ENCODE assay signal across 1 cellular context in the genomic region with DNA sequence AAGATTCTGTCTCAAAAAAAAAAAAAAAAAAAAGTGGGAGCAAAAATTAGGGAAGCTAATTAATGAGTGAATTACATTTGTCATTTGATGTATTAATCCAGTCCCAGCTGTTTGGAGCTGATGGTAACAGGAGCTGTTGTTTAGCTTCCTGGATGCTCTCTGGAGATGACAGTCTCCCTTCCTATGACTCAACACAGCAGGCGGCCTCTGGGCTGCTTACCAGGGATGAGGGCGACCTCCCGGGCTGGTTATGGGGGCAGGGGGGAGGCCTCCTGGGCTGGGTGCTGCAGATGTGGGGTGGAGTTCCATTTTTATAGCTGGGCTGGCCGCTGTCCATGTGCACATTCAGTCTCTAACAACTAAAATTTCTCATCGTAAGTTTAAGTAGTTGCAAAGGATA. TPM values are rescaled to one million over a fixed set of nuclear protein-coding genes. Genes with fewer than 3 reads are reported as not detected.
"Had no signal": no experiment of that assay in that cellular context is flagged by ENCODE, and none has a peak within 500 bp of the region (broad histone marks: within the 10 kb centered on the region; RNA-seq: fewer than 3 reads in every experiment).

No MANE protein-coding gene starts in this region.

RNA-seq across cellular contexts. Expression of gene ICOSLG, which starts 47.6 kb away (rescaled TPM):
- total RNA-seq: osteoblast had no signal
